Comparison of ENCODE assay signal across 1 cellular context in genomic region chr6:139374357-139375238, GRCh38.
TF ChIP-seq lines count a peak whose summit lies in the region.

Gene CITED2, minus strand, starts transcription at chr6:139374648. Its CDS starts 704 bp downstream, at chr6:139373944.

TF ChIP-seq in K562, 482 proteins besides CTCF, POLR2A, EP300 and RAD21 (continued from another document and continues in another):
- TF ChIP-seq BHLHE40 (IDR thresholded peaks at IDR 0.05; ENCODE audit: low read length) = peak; percentile 98
- TF ChIP-seq CEBPG (CRISPR knock-in tag; IDR thresholded peaks at IDR 0.05) = no peak
- no peak for TF ChIP-seq CEBPG (tag; conservative IDR thresholded peaks at IDR 0.05 in 1 of 2, IDR thresholded peaks at IDR 0.05 in 1 of 2)
- no peak; the same call in 1 of the 2 replicates for TF ChIP-seq ESRRA (IDR thresholded peaks at IDR 0.05; ENCODE audit: borderline replicate concordance, low read depth)
- peak; percentile 92 for TF ChIP-seq GATAD2B (IDR thresholded peaks at IDR 0.05; ENCODE audit: borderline replicate concordance)
- no peak for TF ChIP-seq NFE2L1 (tag; IDR thresholded peaks at IDR 0.05; ENCODE audit: borderline replicate concordance, low read depth)
- no peak for TF ChIP-seq ZNF408 (CRISPR knock-in tag; IDR thresholded peaks at IDR 0.05; ENCODE audit: low read depth)
- no peak for TF ChIP-seq EGR1 (conservative IDR thresholded peaks at IDR 0.05)
- TF ChIP-seq, protein P1, sequence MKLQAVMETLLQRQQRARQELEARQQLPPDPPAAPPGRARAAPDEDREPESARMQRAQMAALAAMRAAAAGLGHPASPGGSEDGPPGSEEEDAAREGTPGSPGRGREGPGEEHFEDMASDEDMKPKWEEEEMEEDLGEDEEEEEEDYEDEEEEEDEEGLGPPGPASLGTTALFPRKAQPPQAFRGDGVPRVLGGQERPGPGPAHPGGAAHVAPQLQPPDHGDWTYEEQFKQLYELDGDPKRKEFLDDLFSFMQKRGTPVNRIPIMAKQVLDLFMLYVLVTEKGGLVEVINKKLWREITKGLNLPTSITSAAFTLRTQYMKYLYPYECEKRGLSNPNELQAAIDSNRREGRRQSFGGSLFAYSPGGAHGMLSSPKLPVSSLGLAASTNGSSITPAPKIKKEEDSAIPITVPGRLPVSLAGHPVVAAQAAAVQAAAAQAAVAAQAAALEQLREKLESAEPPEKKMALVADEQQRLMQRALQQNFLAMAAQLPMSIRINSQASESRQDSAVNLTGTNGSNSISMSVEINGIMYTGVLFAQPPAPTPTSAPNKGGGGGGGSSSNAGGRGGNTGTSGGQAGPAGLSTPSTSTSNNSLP (IDR thresholded peaks at IDR 0.05; ENCODE audit: borderline replicate concordance, low read depth, low read length) = no peak; the same call in 1 of the 2 replicates
- TF ChIP-seq, protein P2, sequence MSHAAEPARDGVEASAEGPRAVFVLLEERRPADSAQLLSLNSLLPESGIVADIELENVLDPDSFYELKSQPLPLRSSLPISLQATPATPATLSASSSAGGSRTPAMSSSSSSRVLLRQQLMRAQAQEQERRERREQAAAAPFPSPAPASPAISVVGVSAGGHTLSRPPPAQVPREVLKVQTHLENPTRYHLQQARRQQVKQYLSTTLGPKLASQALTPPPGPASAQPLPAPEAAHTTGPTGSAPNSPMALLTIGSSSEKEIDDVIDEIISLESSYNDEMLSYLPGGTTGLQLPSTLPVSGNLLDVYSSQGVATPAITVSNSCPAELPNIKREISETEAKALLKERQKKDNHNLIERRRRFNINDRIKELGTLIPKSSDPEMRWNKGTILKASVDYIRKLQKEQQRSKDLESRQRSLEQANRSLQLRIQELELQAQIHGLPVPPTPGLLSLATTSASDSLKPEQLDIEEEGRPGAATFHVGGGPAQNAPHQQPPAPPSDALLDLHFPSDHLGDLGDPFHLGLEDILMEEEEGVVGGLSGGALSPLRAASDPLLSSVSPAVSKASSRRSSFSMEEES (CRISPR knock-in tag; IDR thresholded peaks at IDR 0.05) = no peak
- TF ChIP-seq NONO (IDR thresholded peaks at IDR 0.05; ENCODE audit: low read depth in 2 of 2, low read length in 1 of 2) = peak; percentile 82 to 99
- no peak for TF ChIP-seq ZNF436 (CRISPR knock-in tag; IDR thresholded peaks at IDR 0.05)
- TF ChIP-seq, protein P3, sequence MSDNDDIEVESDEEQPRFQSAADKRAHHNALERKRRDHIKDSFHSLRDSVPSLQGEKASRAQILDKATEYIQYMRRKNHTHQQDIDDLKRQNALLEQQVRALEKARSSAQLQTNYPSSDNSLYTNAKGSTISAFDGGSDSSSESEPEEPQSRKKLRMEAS (CRISPR knock-in tag; IDR thresholded peaks at IDR 0.05) = peak; percentile 89
- TF ChIP-seq RHOXF2B (CRISPR knock-in tag; conservative IDR thresholded peaks at IDR 0.05) = no peak
- TF ChIP-seq HNRNPUL1 (IDR thresholded peaks at IDR 0.05; ENCODE audit: low read length) = no peak
- TF ChIP-seq MGA (IDR thresholded peaks at IDR 0.05) = peak; percentile 76
- TF ChIP-seq ZNF384 (IDR thresholded peaks at IDR 0.05; ENCODE audit: low read depth, low read length) = no peak
- peak; percentile 78; the same call in 1 of the 2 replicates for TF ChIP-seq STAT6 (CRISPR knock-in tag; IDR thresholded peaks at IDR 0.05)
- TF ChIP-seq KDM5B (IDR thresholded peaks at IDR 0.05; ENCODE audit: insufficient replicate concordance, low read depth, low read length) = peak; percentile 100
- 0 out of 2 replicates have a peak, but pooled peaks have one; percentile 44 for TF ChIP-seq JUN (IDR thresholded peaks at IDR 0.05; ENCODE audit: borderline replicate concordance, low read depth, low read length)
- no peak for TF ChIP-seq JUN (CRISPR knock-in tag; IDR thresholded peaks at IDR 0.05; ENCODE audit: borderline replicate concordance)
- peak; percentile 81 for TF ChIP-seq MBD2 (IDR thresholded peaks at IDR 0.05; ENCODE audit: borderline replicate concordance, low read depth)
- no peak; the same call in none of the 2 replicates for TF ChIP-seq SIN3B (IDR thresholded peaks at IDR 0.05; ENCODE audit: low read depth)
- TF ChIP-seq JUND (IDR thresholded peaks at IDR 0.05; ENCODE audit: borderline replicate concordance, low read depth, low read length) = peak; percentile 61; the same call in 1 of the 2 replicates
- peak; percentile 7; the same call in 1 of the 3 replicates for TF ChIP-seq JUND (tag; IDR thresholded peaks at IDR 0.05; ENCODE audit: borderline replicate concordance, low read depth, low read length)
- no peak for TF ChIP-seq SMAD2 (IDR thresholded peaks at IDR 0.05; ENCODE audit: low read depth, low read length)
- 0 out of 2 replicates have a peak, but pooled peaks have one; percentile 49 for TF ChIP-seq ZNF57 (CRISPR knock-in tag; IDR thresholded peaks at IDR 0.05)
- TF ChIP-seq ZBTB17 (CRISPR knock-in tag; IDR thresholded peaks at IDR 0.05) = no peak
- no peak; the same call in 1 of the 2 replicates for TF ChIP-seq MITF (IDR thresholded peaks at IDR 0.05)
- peak in 1 of 2 experiments; percentile 29; a peak in 1 of 4 replicates for TF ChIP-seq ZNF639 (CRISPR knock-in tag; conservative IDR thresholded peaks at IDR 0.05 in 1 of 2, IDR thresholded peaks at IDR 0.05 in 1 of 2)
- no peak for TF ChIP-seq ZNF695 (CRISPR knock-in tag; IDR thresholded peaks at IDR 0.05)
- peak; percentile 92 for TF ChIP-seq RBFOX2 (IDR thresholded peaks at IDR 0.05; ENCODE audit: low read depth, low read length)
- no peak for TF ChIP-seq ZNF583 (CRISPR knock-in tag; IDR thresholded peaks at IDR 0.05)
- TF ChIP-seq SMARCB1 (IDR thresholded peaks at IDR 0.05; ENCODE audit: insufficient read length, low read depth) = no peak
- no peak for TF ChIP-seq ZSCAN32 (CRISPR knock-in tag; IDR thresholded peaks at IDR 0.05)
- no peak for TF ChIP-seq ATF2 (CRISPR knock-in tag; IDR thresholded peaks at IDR 0.05)
- no peak for TF ChIP-seq LARP7 (IDR thresholded peaks at IDR 0.05)
- peak; percentile 100 for TF ChIP-seq POLR2G (IDR thresholded peaks at IDR 0.05; ENCODE audit: low read depth, low read length)
